In the genomic region with DNA sequence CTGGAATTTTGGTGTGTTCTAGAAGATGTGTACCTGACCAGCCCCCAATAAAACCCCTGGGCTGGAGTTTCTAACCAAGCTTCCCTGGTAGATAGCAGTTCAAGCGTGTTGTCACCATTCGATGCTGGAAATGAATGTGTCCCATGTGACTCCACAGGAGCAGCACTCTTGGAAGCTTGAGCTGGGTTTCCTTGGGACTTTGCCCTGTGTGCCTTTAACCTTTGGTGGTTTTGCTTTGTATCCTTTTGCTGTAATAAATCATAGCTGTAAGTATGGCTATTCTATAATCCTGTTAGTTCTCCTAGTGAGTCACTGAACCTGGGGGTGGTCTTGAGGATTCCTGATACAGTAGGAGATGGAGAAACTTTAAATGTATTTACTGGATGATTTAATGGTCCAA, we compare ENCODE assay signal across 25 cellular contexts.
"Had no signal": no experiment of that assay in that cellular context is flagged by ENCODE, and none has a peak within 500 bp of the region (broad histone marks: within the 10 kb centered on the region; RNA-seq: fewer than 3 reads in every experiment).

No MANE protein-coding gene starts in this region.

- DNase-seq: activated CD4-positive, alpha-beta memory T cell treated with anti-CD3 and anti-CD28 coated beads for 36 hours; activated CD4-positive, alpha-beta T cell treated with anti-CD3 and anti-CD28 coated beads, Interleukin-2, amount 10 ng/mL, durations not matched to agents 24 days and 14 days; activated CD8-positive, alpha-beta memory T cell treated with anti-CD3 and anti-CD28 coated beads, Interleukin-2, amount 50 U/mL, for 4 hours; activated effector memory CD4-positive, alpha-beta T cell treated with anti-CD3 and anti-CD28 coated beads, Interleukin-2, amount 50 U/mL, for 16 hours; activated naive CD4-positive, alpha-beta T cell treated with anti-CD3 and anti-CD28 coated beads, Interleukin-2, amount 10 ng/mL, durations not matched to agents 7 days and 5 days; activated naive CD8-positive, alpha-beta T cell treated with anti-CD3 and anti-CD28 coated beads, Interleukin-2, amount 10 ng/mL, durations not matched to agents 7 days and 5 days; activated T-cell treated with anti-CD3 and anti-CD28 coated beads, Interleukin-2, amount 50 U/mL, for 1 hour; effector CD4-positive, alpha-beta T cell; esophagus squamous epithelium; left colon; stimulated activated CD4-positive, alpha-beta T cell treated with anti-CD3 and anti-CD28 coated beads, Interleukin-4, amount 100 ng/mL, for 24 hours; stimulated activated naive CD8-positive, alpha-beta T cell treated with anti-CD3 and anti-CD28 coated beads, Interleukin-15, amount 100 ng/mL, for 72 hours; T-helper 17 cell; T1000; WERI-Rb-1 had no signal

- ATAC-seq: activated CD4-positive, CD25-positive, alpha-beta regulatory T cell treated with anti-CD3 and anti-CD28 coated beads, Interleukin-2, amount 50 U/mL, for 24 hours; sciatic nerve; stimulated activated naive CD8-positive, alpha-beta T cell treated with anti-CD3 and anti-CD28 coated beads, Interleukin-15, amount 100 ng/mL, for 72 hours; T-helper 17 cell had no signal

- H3K36me3 ChIP-seq: ascending aorta, esophagus squamous epithelium, suprapubic skin, tibial nerve, WERI-Rb-1 had no signal

- H3K9me3 ChIP-seq: ascending aorta, esophagus squamous epithelium, suprapubic skin, tibial nerve had no signal

- H3K27me3 ChIP-seq: ascending aorta, esophagus squamous epithelium, suprapubic skin, tibial nerve had no signal

- H3K27ac ChIP-seq: ascending aorta, esophagus squamous epithelium, skin epidermis, suprapubic skin, tibial nerve, WERI-Rb-1 had no signal

- H3K36me3 Mint-ChIP-seq: activated CD4-positive, alpha-beta memory T cell treated with anti-CD3 and anti-CD28 coated beads for 36 hours; activated naive CD4-positive, alpha-beta T cell treated with anti-CD3 and anti-CD28 coated beads, Interleukin-2, amount 10 ng/mL, durations not matched to agents 7 days and 5 days; activated naive CD8-positive, alpha-beta T cell treated with anti-CD3 and anti-CD28 coated beads, Interleukin-2, amount 10 ng/mL, durations not matched to agents 7 days and 5 days; stimulated activated effector memory CD8-positive, alpha-beta T cell treated with anti-CD3 and anti-CD28 coated beads, Interleukin-12 subunit alpha, Interleukin-12 subunit beta, amount 100 ng/mL, for 72 hours had no signal

- H3K27ac Mint-ChIP-seq: activated CD4-positive, alpha-beta memory T cell treated with anti-CD3 and anti-CD28 coated beads for 36 hours; activated CD4-positive, alpha-beta T cell treated with anti-CD3 and anti-CD28 coated beads, Interleukin-2, amount 10 ng/mL, durations not matched to agents 24 days and 14 days; activated naive CD4-positive, alpha-beta T cell treated with anti-CD3 and anti-CD28 coated beads, Interleukin-2, amount 10 ng/mL, durations not matched to agents 7 days and 5 days; activated naive CD8-positive, alpha-beta T cell treated with anti-CD3 and anti-CD28 coated beads, Interleukin-2, amount 10 ng/mL, durations not matched to agents 7 days and 5 days; activated T-helper 1 cell treated with anti-CD3 and anti-CD28 coated beads, Interleukin-12 subunit alpha, Interleukin-12 subunit beta, Interleukin-2, Interleukin-4 antibody, amounts not matched to agents 30 ng/mL and 10 ng/mL and 1 ng/mL, durations not matched to agents 14 hours and 24 hours and 36 hours; memory B cell; nephron; stimulated activated effector memory CD8-positive, alpha-beta T cell treated with anti-CD3 and anti-CD28 coated beads, Interleukin-12 subunit alpha, Interleukin-12 subunit beta, amount 100 ng/mL, for 72 hours; stimulated activated naive CD8-positive, alpha-beta T cell treated with anti-CD3 and anti-CD28 coated beads, Interleukin-15, amount 100 ng/mL, for 72 hours; T-helper 17 cell had no signal

- H3K27me3 Mint-ChIP-seq: activated CD4-positive, alpha-beta memory T cell treated with anti-CD3 and anti-CD28 coated beads for 36 hours; activated CD4-positive, alpha-beta T cell treated with anti-CD3 and anti-CD28 coated beads, Interleukin-2, amount 10 ng/mL, durations not matched to agents 24 days and 14 days; activated naive CD4-positive, alpha-beta T cell treated with anti-CD3 and anti-CD28 coated beads, Interleukin-2, amount 10 ng/mL, durations not matched to agents 7 days and 5 days; memory B cell; T-helper 17 cell had no signal

- H3K4me1 Mint-ChIP-seq: activated CD4-positive, alpha-beta T cell treated with anti-CD3 and anti-CD28 coated beads, Interleukin-2, amount 10 ng/mL, durations not matched to agents 24 days and 14 days; activated naive CD4-positive, alpha-beta T cell treated with anti-CD3 and anti-CD28 coated beads, Interleukin-2, amount 10 ng/mL, durations not matched to agents 7 days and 5 days; activated naive CD8-positive, alpha-beta T cell treated with anti-CD3 and anti-CD28 coated beads, Interleukin-2, amount 10 ng/mL, durations not matched to agents 7 days and 5 days; stimulated activated effector memory CD8-positive, alpha-beta T cell treated with anti-CD3 and anti-CD28 coated beads, Interleukin-12 subunit alpha, Interleukin-12 subunit beta, amount 100 ng/mL, for 72 hours; stimulated activated naive CD8-positive, alpha-beta T cell treated with anti-CD3 and anti-CD28 coated beads, Interleukin-15, amount 100 ng/mL, for 72 hours had no signal

- H3K4me3 Mint-ChIP-seq: activated CD4-positive, alpha-beta memory T cell treated with anti-CD3 and anti-CD28 coated beads for 36 hours; activated CD4-positive, alpha-beta T cell treated with anti-CD3 and anti-CD28 coated beads, Interleukin-2, amount 10 ng/mL, durations not matched to agents 24 days and 14 days; activated naive CD4-positive, alpha-beta T cell treated with anti-CD3 and anti-CD28 coated beads, Interleukin-2, amount 10 ng/mL, durations not matched to agents 7 days and 5 days; activated naive CD8-positive, alpha-beta T cell treated with anti-CD3 and anti-CD28 coated beads, Interleukin-2, amount 10 ng/mL, durations not matched to agents 7 days and 5 days; activated T-helper 1 cell treated with anti-CD3 and anti-CD28 coated beads, Interleukin-12 subunit alpha, Interleukin-12 subunit beta, Interleukin-2, Interleukin-4 antibody, amounts not matched to agents 30 ng/mL and 10 ng/mL and 1 ng/mL, durations not matched to agents 14 hours and 24 hours and 36 hours; memory B cell; nephron; stimulated activated effector memory CD8-positive, alpha-beta T cell treated with anti-CD3 and anti-CD28 coated beads, Interleukin-12 subunit alpha, Interleukin-12 subunit beta, amount 100 ng/mL, for 72 hours; stimulated activated naive CD8-positive, alpha-beta T cell treated with anti-CD3 and anti-CD28 coated beads, Interleukin-15, amount 100 ng/mL, for 72 hours; T-helper 17 cell had no signal

- H3K9me3 Mint-ChIP-seq: activated CD4-positive, alpha-beta memory T cell treated with anti-CD3 and anti-CD28 coated beads for 36 hours; activated CD4-positive, alpha-beta T cell treated with anti-CD3 and anti-CD28 coated beads, Interleukin-2, amount 10 ng/mL, durations not matched to agents 24 days and 14 days; activated naive CD4-positive, alpha-beta T cell treated with anti-CD3 and anti-CD28 coated beads, Interleukin-2, amount 10 ng/mL, durations not matched to agents 7 days and 5 days; activated naive CD8-positive, alpha-beta T cell treated with anti-CD3 and anti-CD28 coated beads, Interleukin-2, amount 10 ng/mL, durations not matched to agents 7 days and 5 days; activated T-helper 1 cell treated with anti-CD3 and anti-CD28 coated beads, Interleukin-12 subunit alpha, Interleukin-12 subunit beta, Interleukin-2, Interleukin-4 antibody, amounts not matched to agents 30 ng/mL and 10 ng/mL and 1 ng/mL, durations not matched to agents 14 hours and 24 hours and 36 hours; memory B cell; nephron; stimulated activated naive CD8-positive, alpha-beta T cell treated with anti-CD3 and anti-CD28 coated beads, Interleukin-15, amount 100 ng/mL, for 72 hours had no signal

- H3K4me1 ChIP-seq: ascending aorta, esophagus squamous epithelium, suprapubic skin, tibial nerve had no signal

- H3K4me3 ChIP-seq: ascending aorta, esophagus squamous epithelium, skin epidermis, suprapubic skin, tibial nerve had no signal
